ENCODE assay signal across 29 cellular contexts in the genomic region with DNA sequence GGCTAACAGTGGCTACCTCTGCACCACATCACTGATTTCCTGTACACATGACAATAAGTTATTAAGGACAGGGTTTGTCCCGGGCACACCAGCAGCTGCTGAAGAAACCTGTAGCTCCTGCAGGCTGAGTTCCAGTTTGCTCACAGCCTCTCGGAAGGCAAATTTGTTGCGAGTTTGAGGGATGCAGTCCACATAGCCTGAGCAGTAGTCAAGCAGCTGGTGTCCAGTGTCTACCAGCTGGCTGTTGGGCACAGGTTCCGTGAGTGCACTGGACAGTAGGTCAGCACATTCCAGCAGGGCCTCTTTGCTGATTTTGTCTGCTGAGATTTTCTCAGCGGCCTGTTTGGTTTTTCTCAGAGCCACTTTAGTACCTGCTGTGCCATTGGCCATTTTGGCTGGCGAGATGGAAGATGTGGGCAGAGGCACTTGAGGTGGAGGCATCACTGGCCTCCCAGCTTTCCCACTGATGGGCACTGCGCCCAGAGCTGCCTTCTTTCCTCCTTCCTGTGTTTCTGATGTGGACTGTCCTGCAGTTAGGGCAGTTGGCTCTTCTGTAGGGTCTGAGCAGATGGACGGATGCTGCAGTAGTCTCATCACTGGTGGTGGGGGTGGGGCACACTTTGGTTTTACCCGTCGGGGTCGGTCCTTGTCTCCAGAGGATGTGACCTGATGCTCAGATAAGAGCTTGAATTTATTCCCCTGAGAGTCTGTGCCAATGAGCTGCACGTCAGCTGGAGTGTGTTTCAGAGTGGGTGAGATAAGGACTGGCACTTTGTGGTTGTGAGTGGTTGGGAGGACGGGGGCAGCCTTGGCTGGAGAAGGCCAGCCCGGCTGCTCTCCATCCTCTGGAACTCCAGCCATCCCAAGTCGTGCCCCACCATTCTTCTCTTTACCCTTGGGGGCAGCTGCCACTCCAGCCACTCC. TPM values are rescaled to one million over a fixed set of nuclear protein-coding genes. Genes with fewer than 3 reads are reported as not detected.
DNase-seq lines count a peak whose midpoint lies in the region; ATAC-seq, FAIRE-seq and TF ChIP-seq lines count a peak whose summit lies in the region.
"Had no signal": no experiment of that assay in that cellular context is flagged by ENCODE, and none has a peak within 500 bp of the region (broad histone marks: within the 10 kb centered on the region; RNA-seq: fewer than 3 reads in every experiment).

No MANE protein-coding gene starts in this region.

- H3K27ac ChIP-seq in A549 (no peak overlapping the region), dorsolateral prefrontal cortex (no peak overlapping the region)
- H3K27ac ChIP-seq: BLaER1 treated with 17β-estradiol and CSF1 and Interleukin-3, amounts not matched to agents 10 nM and 100 nM; breast epithelium; colonic mucosa; PC-9; spleen; suprapubic skin had no signal

- POLR2A ChIA-PET in A549 (lab: Yijun Ruan, JAX) = no interaction called here

- DNase-seq in A549 (ENCODE audit: low read depth in 1 of 2, low spot score in 1 of 2) = no peak
- DNase-seq in HUDEP-2 (lab: John Stamatoyannopoulos, UW; ENCODE audit: unreplicated experiment in 76 of 76) = peak in 58 of 76 experiments; percentile 9 to 73 (median 34)
- DNase-seq in bronchial epithelial cell (ENCODE audit: low read depth) = no peak
- peak; percentile 80 for DNase-seq in mesenteric fat pad (ENCODE audit: low spot score)
- DNase-seq in MG63 = no peak
- no peak for DNase-seq in AML-193 (lab: John Stamatoyannopoulos, UW)
- no peak for DNase-seq in dorsolateral prefrontal cortex
- DNase-seq in urothelium cell line (ENCODE audit: low spot score) = no peak
- DNase-seq: activated CD4-positive, alpha-beta T cell treated with anti-CD3 and anti-CD28 coated beads for 4 hours; activated CD8-positive, alpha-beta memory T cell treated with anti-CD3 and anti-CD28 coated beads for 24 hours; activated naive CD4-positive, alpha-beta T cell treated with Interleukin-2 at 50 U/mL for 16 hours; activated T-cell treated with anti-CD3 and anti-CD28 coated beads, Interleukin-2, amount 50 U/mL, for 24 hours; colonic mucosa; endodermal cell; KBM-7; MV-4-11; naive B cell; NCI-H1694; NCI-H510A treated with DMSO at 0.1 percent for 48 hours; nucleus accumbens; PC-9; spleen; stimulated activated CD4-positive, alpha-beta T cell treated with anti-CD3 and anti-CD28 coated beads, Interleukin-2, amount 100 ng/mL, for 48 hours; T-cell had no signal

- H3K4me3 ChIP-seq in A549 (no peak overlapping the region), bronchial epithelial cell (ENCODE audit: low read depth, low read length) (no peak overlapping the region), MG63 (no peak overlapping the region), dorsolateral prefrontal cortex (no peak overlapping the region)
- H3K4me3 ChIP-seq: BLaER1 treated with 17β-estradiol and CSF1 and Interleukin-3, amounts not matched to agents 10 nM and 100 nM; breast epithelium; colonic mucosa; PC-9; spleen; suprapubic skin had no signal

- no peak for TF ChIP-seq POLR2A in A549 (IDR thresholded peaks at IDR 0.05; ENCODE audit: low read length)

- TF ChIP-seq CTCF in A549 (IDR thresholded peaks at IDR 0.05) (no peak), bronchial epithelial cell (IDR thresholded peaks at IDR 0.05; ENCODE audit: insufficient read depth, low read length, severe bottlenecking) (no peak), dorsolateral prefrontal cortex (IDR thresholded peaks at IDR 0.05 in 54 of 56, conservative IDR thresholded peaks at IDR 0.05 in 2 of 56; ENCODE audit: low read depth in 1 of 56, partially characterized antibody in 56 of 56) (no peak)

- intact Hi-C loops in dorsolateral prefrontal cortex (cut with DNase I) = no loop called here

- H3K4me2 ChIP-seq in A549 = no peak overlapping the region
- H3K4me2 ChIP-seq: PC-9 had no signal

- CTCF ChIA-PET in A549 (lab: Yijun Ruan, JAX) = interaction anchor here (0.8 to 4.7 kb wide), 7 partner anchors 10 to 185 kb away, joined by 3 to 27 read pairs (median 3); no protein-coding TSS in a partner anchor

- H3K4me1 ChIP-seq in A549 = no peaks in the 10 kb centered on the region
- H3K4me1 ChIP-seq: breast epithelium, colonic mucosa, spleen, suprapubic skin had no signal

- H3K27me3 ChIP-seq in bronchial epithelial cell (ENCODE audit: control insufficient read depth, insufficient read depth, low read length) (no peaks in the 10 kb centered on the region), MG63 (no peaks in the 10 kb centered on the region), dorsolateral prefrontal cortex (no peaks in the 10 kb centered on the region)
- H3K27me3 ChIP-seq: BLaER1 treated with 17β-estradiol and CSF1 and Interleukin-3, amounts not matched to agents 10 nM and 100 nM; breast epithelium; colonic mucosa; spleen; suprapubic skin had no signal

- peaks cover 21% of the 10 kb centered on the region for H3K36me3 ChIP-seq in bronchial epithelial cell (ENCODE audit: control insufficient read depth, insufficient read depth, low read length)
- H3K36me3 ChIP-seq in MG63 = peaks cover 92% of the 10 kb centered on the region
- H3K36me3 ChIP-seq: breast epithelium, colonic mucosa had no signal

- no peak for FAIRE-seq in A549 (lab: Jason Lieb, UNC)
- FAIRE-seq in bronchial epithelial cell (lab: Jason Lieb, UNC) = peak; percentile 43
- FAIRE-seq in urothelium cell line (lab: Jason Lieb, UNC) = no peak
- FAIRE-seq: GM12891 had no signal

- 85% methylated on average over 13 of the region's 15 CpGs for WGBS in A549 (ENCODE audit: missing lambda C conversion rate)

- no peak for TF ChIP-seq RAD21 in A549 (conservative IDR thresholded peaks at IDR 0.05 in 1 of 2, IDR thresholded peaks at IDR 0.05 in 1 of 2)

- H3K9me3 ChIP-seq in A549 (no peaks in the 10 kb centered on the region), MG63 (no peaks in the 10 kb centered on the region)
- H3K9me3 ChIP-seq: BLaER1 treated with 17β-estradiol and CSF1 and Interleukin-3, amounts not matched to agents 10 nM and 100 nM; breast epithelium; colonic mucosa; spleen; suprapubic skin had no signal

- peak; percentile 11 to 44; a peak in 3 of 6 replicates for ATAC-seq in A549
- ATAC-seq: stimulated activated memory B cell treated with anti-CD40 and anti-IgM and Interleukin-4, amounts not matched to agents 10 μg/mL and 1 μg/mL and 100 μg/mL, for 72 hours; T-cell had no signal

- TF ChIP-seq EP300 in A549 (IDR thresholded peaks at IDR 0.05) = no peak

TF ChIP-seq in A549, 52 proteins besides CTCF, POLR2A, EP300 and RAD21:
- no peak for TF ChIP-seq HOXB13 (CRISPR knock-in tag; IDR thresholded peaks at IDR 0.05; ENCODE audit: low read depth)
- TF ChIP-seq ZFP36 (IDR thresholded peaks at IDR 0.05; ENCODE audit: borderline replicate concordance, partially characterized antibody) = no peak
- TF ChIP-seq JUNB (IDR thresholded peaks at IDR 0.05) = no peak
- TF ChIP-seq ZC3H11A (IDR thresholded peaks at IDR 0.05) = no peak

RNA-seq across cellular contexts. Expression of gene TOR3A, which starts 26.1 kb away (rescaled TPM):
- 30.7 and 41.0 TPM in 2 replicates for polyA plus RNA-seq in A549 (2011; rRNA removed)
- polyA plus RNA-seq in A549 (2012; cell fraction: cytosol; rRNA removed) = 71.2 and 88.6 TPM in 2 replicates
- polyA plus RNA-seq in A549 (2012; cell fraction: nucleus; rRNA removed) = 94.6 and 102 TPM in 2 replicates
- polyA plus RNA-seq in A549 (2017; fragmentation: RNase III; extraction: RNeasy Plus Mini Kit Qiagen cat#74134 plus additional on column Dnase treatment) = 44.5 to 48.9 TPM (median 46.4 TPM) in 3 replicates
- 52.5 and 62.9 TPM in 2 replicates for polyA minus RNA-seq in A549 (2011; rRNA and poly(A)+ RNA removed)
- total RNA-seq in bronchial epithelial cell = 14.0 and 17.0 TPM in 2 replicates
- total RNA-seq in mesenteric fat pad = 22.3 TPM
- 56.3 and 102 TPM in 2 replicates for total RNA-seq in MG63 (2014; rRNA removed; shearing (Covaris generic); ENCODE audit: low replicate concordance)
- 10 to 100 TPM; 11.7 to 24.9 (median 16.3) TPM for total RNA-seq in dorsolateral prefrontal cortex

Comparison
In these comparisons a context has a peak if more than half of its experiments do, and no peak if none do; other contexts are left out.
1. DNase-seq: peak in HUDEP-2 (58 of 76) and mesenteric fat pad (single experiment); none in A549 (0 of 2), bronchial epithelial cell (single experiment), MG63 (single experiment), AML-193 (0 of 2), dorsolateral prefrontal cortex (0 of 10) and urothelium cell line (single experiment).